1 cellular context compared by ENCODE assay signal in genomic region chr4:99949034-99949998, GRCh38.
A peak's percentile ranks its signal among the peaks of the same experiment; 100 is the strongest.
TF ChIP-seq lines count a peak whose summit lies in the region.

No MANE protein-coding gene starts in this region.

TF ChIP-seq in HepG2, 621 proteins besides CTCF, POLR2A, EP300 and RAD21 (continued from another document and continues in another):
- TF ChIP-seq HMGXB3 (CRISPR knock-in tag; IDR thresholded peaks at IDR 0.05; ENCODE audit: borderline replicate concordance) = no peak; the same call in 1 of the 2 replicates
- no peak for TF ChIP-seq ZFAT (CRISPR knock-in tag; conservative IDR thresholded peaks at IDR 0.05)
- TF ChIP-seq NFATC3 (CRISPR knock-in tag; IDR thresholded peaks at IDR 0.05) = no peak
- no peak for TF ChIP-seq ZFP1 (CRISPR knock-in tag; IDR thresholded peaks at IDR 0.05)
- TF ChIP-seq SMARCE1 (IDR thresholded peaks at IDR 0.05; ENCODE audit: borderline replicate concordance) = no peak
- no peak for TF ChIP-seq SNRNP70 (IDR thresholded peaks at IDR 0.05; ENCODE audit: low read depth, low read length)
- TF ChIP-seq ZBTB33 (CRISPR knock-in tag; IDR thresholded peaks at IDR 0.05) = peak; percentile 23; the same call in 1 of the 2 replicates
- TF ChIP-seq ZKSCAN1 (IDR thresholded peaks at IDR 0.05; ENCODE audit: low read length) = peak; percentile 11; the same call in 1 of the 2 replicates
- TF ChIP-seq ZNF629 (CRISPR knock-in tag; conservative IDR thresholded peaks at IDR 0.05) = 0 out of 2 replicates have a peak, but pooled peaks have one; percentile 42
- TF ChIP-seq GATAD1 (CRISPR knock-in tag; IDR thresholded peaks at IDR 0.05) = peak; percentile 56; the same call in 1 of the 2 replicates
- TF ChIP-seq TRIM22 (IDR thresholded peaks at IDR 0.05) = no peak
- TF ChIP-seq PCBP1 (IDR thresholded peaks at IDR 0.05; ENCODE audit: borderline replicate concordance, low read depth, low read length) = no peak
- no peak for TF ChIP-seq CC2D1A (CRISPR knock-in tag; IDR thresholded peaks at IDR 0.05)
- no peak for TF ChIP-seq ZNF552 (CRISPR knock-in tag; IDR thresholded peaks at IDR 0.05; ENCODE audit: borderline replicate concordance)
- no peak for TF ChIP-seq TOE1 (CRISPR knock-in tag; IDR thresholded peaks at IDR 0.05)
- TF ChIP-seq STAT6 (CRISPR knock-in tag; IDR thresholded peaks at IDR 0.05; ENCODE audit: borderline replicate concordance) = no peak
- peak; percentile 74 for TF ChIP-seq SALL1 (CRISPR knock-in tag; IDR thresholded peaks at IDR 0.05)
- TF ChIP-seq PBX3 (CRISPR knock-in tag; IDR thresholded peaks at IDR 0.05; ENCODE audit: borderline replicate concordance) = no peak
- peak; percentile 59; the same call in 1 of the 2 replicates for TF ChIP-seq ARID5B (CRISPR knock-in tag; IDR thresholded peaks at IDR 0.05)
- TF ChIP-seq TFDP1 (CRISPR knock-in tag; IDR thresholded peaks at IDR 0.05; ENCODE audit: borderline replicate concordance) = peak; percentile 11; the same call in 1 of the 2 replicates
- TF ChIP-seq ZNF747 (CRISPR knock-in tag; IDR thresholded peaks at IDR 0.05; ENCODE audit: borderline replicate concordance) = no peak
- no peak for TF ChIP-seq ZBTB46 (CRISPR knock-in tag; IDR thresholded peaks at IDR 0.05; ENCODE audit: borderline replicate concordance)
- no peak for TF ChIP-seq ZSCAN31 (CRISPR knock-in tag; IDR thresholded peaks at IDR 0.05; ENCODE audit: low read depth)
- no peak for TF ChIP-seq ZNF24 (IDR thresholded peaks at IDR 0.05)
- no peak for TF ChIP-seq ZNF276 (CRISPR knock-in tag; IDR thresholded peaks at IDR 0.05; ENCODE audit: low read depth)
- no peak for TF ChIP-seq PHB2 (IDR thresholded peaks at IDR 0.05; ENCODE audit: partially characterized antibody)
- peak; percentile 27; the same call in 1 of the 2 replicates for TF ChIP-seq FOXA3 (CRISPR knock-in tag; IDR thresholded peaks at IDR 0.05)
- TF ChIP-seq ZNF580 (CRISPR knock-in tag; IDR thresholded peaks at IDR 0.05; ENCODE audit: borderline replicate concordance, low read depth) = no peak; the same call in 1 of the 2 replicates
- TF ChIP-seq ZNF740 (CRISPR knock-in tag; IDR thresholded peaks at IDR 0.05) = no peak
- no peak for TF ChIP-seq MAFK (conservative IDR thresholded peaks at IDR 0.05 in 1 of 2, IDR thresholded peaks at IDR 0.05 in 1 of 2; ENCODE audit: low read length in 2 of 2)
- TF ChIP-seq ZFP36L2 (CRISPR knock-in tag; IDR thresholded peaks at IDR 0.05) = no peak
- no peak for TF ChIP-seq CREM (IDR thresholded peaks at IDR 0.05)
- no peak for TF ChIP-seq CREM (CRISPR knock-in tag; IDR thresholded peaks at IDR 0.05)
